ENCODE assay signal across 12 cellular contexts in genomic region chr6:20223119-20223518, GRCh38. TPM values are rescaled to one million over a fixed set of nuclear protein-coding genes. Genes with fewer than 3 reads are reported as not detected.
"Had no signal": no experiment of that assay in that cellular context is flagged by ENCODE, and none has a peak within 500 bp of the region (broad histone marks: within the 10 kb centered on the region; RNA-seq: fewer than 3 reads in every experiment).

No MANE protein-coding gene starts in this region.

- H3K4me3 ChIP-seq: lung had no signal

- DNase-seq: activated CD4-positive, alpha-beta memory T cell treated with anti-CD3 and anti-CD28 coated beads for 36 hours; activated CD4-positive, alpha-beta T cell treated with anti-CD3 and anti-CD28 coated beads for 1 hour; activated CD8-positive, alpha-beta memory T cell treated with anti-CD3 and anti-CD28 coated beads, Interleukin-2, amount 10 ng/mL, durations not matched to agents 7 days and 5 days; activated naive CD4-positive, alpha-beta T cell treated with anti-CD3 and anti-CD28 coated beads, Interleukin-2, amount 50 U/mL, for 16 hours; activated T-cell treated with anti-CD3 and anti-CD28 coated beads, Interleukin-2, amount 50 U/mL, for 1 hour; left colon; stimulated activated CD4-positive, alpha-beta T cell treated with anti-CD3 and anti-CD28 coated beads, Interleukin-12 subunit alpha, Interleukin-12 subunit beta, amount 100 ng/mL, for 4 hours; T-helper 2 cell had no signal

- FAIRE-seq: urothelium cell line had no signal

- ATAC-seq: activated CD8-positive, alpha-beta memory T cell treated with anti-CD3 and anti-CD28 coated beads, Interleukin-2, amount 10 ng/mL, durations not matched to agents 7 days and 5 days; left colon; stimulated activated memory B cell treated with anti-CD40 and anti-IgM and Interleukin-4, amounts not matched to agents 10 μg/mL and 1 μg/mL and 100 μg/mL, for 72 hours had no signal

RNA-seq across cellular contexts. Expression of gene MBOAT1, which starts 10.8 kb away (rescaled TPM):
- polyA plus RNA-seq: neural cell had no signal
